ENCODE assay signal across 1 cellular context in genomic region chr2:8138525-8138922, GRCh38.
TF ChIP-seq lines count a peak whose summit lies in the region.

No MANE protein-coding gene starts in this region.

TF ChIP-seq in H1, 55 proteins besides CTCF, POLR2A, EP300 and RAD21:
- TF ChIP-seq, protein P1, sequence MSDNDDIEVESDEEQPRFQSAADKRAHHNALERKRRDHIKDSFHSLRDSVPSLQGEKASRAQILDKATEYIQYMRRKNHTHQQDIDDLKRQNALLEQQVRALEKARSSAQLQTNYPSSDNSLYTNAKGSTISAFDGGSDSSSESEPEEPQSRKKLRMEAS (IDR thresholded peaks at IDR 0.05), result no peak
- TF ChIP-seq RNF2 (IDR thresholded peaks at IDR 0.05; ENCODE audit: borderline replicate concordance, low read depth, low read length, missing control alignments, poor library complexity, severe bottlenecking), result no peak
- no peak for TF ChIP-seq EZH2 (IDR thresholded peaks at IDR 0.05; ENCODE audit: low read depth, low read length, severe bottlenecking)
- TF ChIP-seq SIN3A (conservative IDR thresholded peaks at IDR 0.05 in 1 of 2, IDR thresholded peaks at IDR 0.05 in 1 of 2; ENCODE audit: low read depth in 1 of 2, low read length in 2 of 2), result no peak
- TF ChIP-seq CBX8 (IDR thresholded peaks at IDR 0.05; ENCODE audit: borderline replicate concordance, low read depth, low read length), result no peak
- no peak for TF ChIP-seq SAP30 (IDR thresholded peaks at IDR 0.05; ENCODE audit: insufficient read depth, insufficient replicate concordance, low read length)
- no peak for TF ChIP-seq ZNF274 (IDR thresholded peaks at IDR 0.05; ENCODE audit: borderline replicate concordance, extremely low read depth, low read length)
- TF ChIP-seq KDM5A (IDR thresholded peaks at IDR 0.05; ENCODE audit: low read length), result no peak
- TF ChIP-seq BACH1 (IDR thresholded peaks at IDR 0.05; ENCODE audit: low read length), result no peak
- TF ChIP-seq CREB1 (IDR thresholded peaks at IDR 0.05), result no peak
TF ChIP-seq in H1: peak in this region for 0.
